In genomic region chr22:17359501-17359900, GRCh38 we compare ENCODE assay signal across 1 cellular context.
TF ChIP-seq lines count a peak whose summit lies in the region.

No MANE protein-coding gene starts in this region.

TF ChIP-seq in K562, 482 proteins besides CTCF, POLR2A, EP300 and RAD21 (continued from another document and continues in another):
- TF ChIP-seq MTF1 (CRISPR knock-in tag; IDR thresholded peaks at IDR 0.05; ENCODE audit: borderline replicate concordance) (no peak), STAT6 (CRISPR knock-in tag; IDR thresholded peaks at IDR 0.05) (no peak), CC2D1A (IDR thresholded peaks at IDR 0.05) (no peak), STAT5A (IDR thresholded peaks at IDR 0.05; ENCODE audit: borderline replicate concordance, low read length) (no peak), CBX5 (IDR thresholded peaks at IDR 0.05; ENCODE audit: borderline replicate concordance, low read depth) (no peak), MEF2A (IDR thresholded peaks at IDR 0.05; ENCODE audit: control insufficient read depth, low read depth, low read length) (no peak), MXD1 (CRISPR knock-in tag; IDR thresholded peaks at IDR 0.05; ENCODE audit: borderline replicate concordance, poor library complexity, severe bottlenecking) (no peak), RBM17 (IDR thresholded peaks at IDR 0.05; ENCODE audit: borderline replicate concordance, low read depth, low read length) (no peak), CEBPB (tag; IDR thresholded peaks at IDR 0.05) (peak; percentile 47), RREB1 (CRISPR knock-in tag; IDR thresholded peaks at IDR 0.05) (no peak), ESRRB (CRISPR knock-in tag; IDR thresholded peaks at IDR 0.05; ENCODE audit: borderline replicate concordance) (no peak), TCF7 (IDR thresholded peaks at IDR 0.05; ENCODE audit: borderline replicate concordance) (no peak), CEBPZ (IDR thresholded peaks at IDR 0.05; ENCODE audit: borderline replicate concordance, low read depth, low read length) (no peak), MCM3 (IDR thresholded peaks at IDR 0.05) (no peak), RHOXF2B (CRISPR knock-in tag; conservative IDR thresholded peaks at IDR 0.05) (no peak), DDX20 (tag; IDR thresholded peaks at IDR 0.05; ENCODE audit: low read depth) (no peak), ZNF766 (CRISPR knock-in tag; conservative IDR thresholded peaks at IDR 0.05) (peak; percentile 68; the same call in 1 of the 2 replicates), TFAM (CRISPR knock-in tag; conservative IDR thresholded peaks at IDR 0.05) (no peak), ATF7 (IDR thresholded peaks at IDR 0.05) (peak; percentile 44; the same call in 1 of the 2 replicates), MTA2 (IDR thresholded peaks at IDR 0.05; ENCODE audit: low read depth) (peak; percentile 81), MYC (IDR thresholded peaks at IDR 0.05; ENCODE audit: low read depth, low read length) (no peak), MYC (CRISPR knock-in tag; IDR thresholded peaks at IDR 0.05; ENCODE audit: borderline replicate concordance, low read depth) (no peak), FOXP1 (CRISPR knock-in tag; IDR thresholded peaks at IDR 0.05) (no peak), RUNX1 (IDR thresholded peaks at IDR 0.05; ENCODE audit: low read depth) (no peak), ZNF79 (CRISPR knock-in tag; IDR thresholded peaks at IDR 0.05; ENCODE audit: low read depth) (no peak), NR2C1 (IDR thresholded peaks at IDR 0.05) (no peak), NR2C1 (tag; IDR thresholded peaks at IDR 0.05) (no peak), PHB2 (IDR thresholded peaks at IDR 0.05; ENCODE audit: low read depth) (no peak), ZNF174 (CRISPR knock-in tag; IDR thresholded peaks at IDR 0.05) (no peak), NR2F6 (CRISPR knock-in tag; IDR thresholded peaks at IDR 0.05) (no peak), TCF15 (CRISPR knock-in tag; IDR thresholded peaks at IDR 0.05) (no peak), SOX6 (IDR thresholded peaks at IDR 0.05) (peak; percentile 65; the same call in 1 of the 2 replicates), NR4A1 (CRISPR knock-in tag; IDR thresholded peaks at IDR 0.05) (no peak), NR4A1 (tag; IDR thresholded peaks at IDR 0.05) (no peak), ZNF507 (tag; conservative IDR thresholded peaks at IDR 0.05) (no peak), NR2C2 (CRISPR knock-in tag; IDR thresholded peaks at IDR 0.05) (no peak), NR2C2 (tag; IDR thresholded peaks at IDR 0.05) (peak; percentile 52; the same call in 1 of the 2 replicates), ZNF347 (CRISPR knock-in tag; IDR thresholded peaks at IDR 0.05; ENCODE audit: low read depth) (no peak), ZNF280B (CRISPR knock-in tag; IDR thresholded peaks at IDR 0.05) (no peak), EP400 (IDR thresholded peaks at IDR 0.05) (no peak), CREB5 (CRISPR knock-in tag; IDR thresholded peaks at IDR 0.05) (no peak), RCOR1 (IDR thresholded peaks at IDR 0.05; ENCODE audit: borderline replicate concordance in 1 of 2, low read depth in 2 of 2, low read length in 2 of 2) (peak in 1 of 2 experiments; percentile 70; a peak in 2 of 4 replicates), MYBL2 (IDR thresholded peaks at IDR 0.05; ENCODE audit: low read depth) (no peak), MYBL2 (CRISPR knock-in tag; IDR thresholded peaks at IDR 0.05; ENCODE audit: borderline replicate concordance) (no peak), ZNF512 (tag; IDR thresholded peaks at IDR 0.05) (no peak), MTA3 (IDR thresholded peaks at IDR 0.05; ENCODE audit: borderline replicate concordance) (no peak), ELK1 (CRISPR knock-in tag; IDR thresholded peaks at IDR 0.05) (no peak)
